16 cellular contexts compared by ENCODE assay signal in the genomic region with DNA sequence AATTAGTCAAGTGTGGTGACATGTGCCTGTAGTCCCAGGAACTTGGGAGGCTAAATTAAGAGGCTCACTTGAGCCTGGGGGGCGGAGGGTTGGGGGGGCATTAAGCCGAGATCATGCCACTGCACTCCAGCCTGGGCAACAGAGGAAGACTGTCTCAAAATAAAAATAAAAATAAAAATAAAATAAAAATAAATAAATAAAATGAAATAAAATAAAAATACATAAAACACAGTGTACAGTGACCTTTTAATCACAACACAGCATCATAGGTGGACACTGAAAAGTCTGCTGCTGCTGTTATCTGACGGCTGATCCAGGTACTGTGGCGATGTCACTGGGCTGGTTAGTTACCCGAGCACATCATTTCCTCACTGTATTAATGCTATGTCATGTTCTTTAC. TPM values are rescaled to one million over a fixed set of nuclear protein-coding genes. Genes with fewer than 3 reads are reported as not detected.
DNase-seq lines count a peak whose midpoint lies in the region; ATAC-seq, FAIRE-seq and TF ChIP-seq lines count a peak whose summit lies in the region.
"Had no signal": no experiment of that assay in that cellular context is flagged by ENCODE, and none has a peak within 500 bp of the region (broad histone marks: within the 10 kb centered on the region; RNA-seq: fewer than 3 reads in every experiment).

No MANE protein-coding gene starts in this region.

- H3K14ac ChIP-seq in trophoblast cell (ENCODE audit: low read length): no peak overlapping the region

- H2AK5ac ChIP-seq in trophoblast cell (ENCODE audit: low read length): no peak overlapping the region

- no peak overlapping the region for H2BK5ac ChIP-seq in trophoblast cell (ENCODE audit: low read depth, low read length, poor library complexity)

- H3K4ac ChIP-seq in trophoblast cell (ENCODE audit: low read depth, low read length): peak overlapping the region; percentile 58

- CTCF ChIA-PET in K562 (lab: Yijun Ruan, JAX; ENCODE audit: low intra/inter-chr PET ratio): no interaction called here

- no peak overlapping the region for H4K8ac ChIP-seq in trophoblast cell (ENCODE audit: low read depth, low read length)

- no peaks in the 10 kb centered on the region for H3K4me1 ChIP-seq in DND-41 (ENCODE audit: insufficient read depth, low read length)
- no peaks in the 10 kb centered on the region; a peak in 2 of 5 replicates for H3K4me1 ChIP-seq in K562 (replicated peaks in 1 of 2; ENCODE audit: control insufficient read depth in 2 of 2, insufficient read depth in 2 of 2, low read length in 2 of 2)
- H3K4me1 ChIP-seq in trophoblast cell (ENCODE audit: control insufficient read depth in 1 of 2, insufficient read depth in 2 of 2, low read length in 2 of 2): no peaks in the 10 kb centered on the region
- H3K4me1 ChIP-seq: Caco-2 had no signal

- H3K36me3 ChIP-seq in DND-41 (ENCODE audit: insufficient read depth, low read length): peaks cover 43% of the 10 kb centered on the region
- peaks cover 55% of the 10 kb centered on the region for H3K36me3 ChIP-seq in K562 (ENCODE audit: control insufficient read depth, insufficient read depth, low read length)
- peaks cover 12 to 20% of the 10 kb centered on the region in 2 experiments for H3K36me3 ChIP-seq in trophoblast cell (ENCODE audit: control insufficient read depth in 1 of 2, insufficient read depth in 2 of 2, low read length in 2 of 2)

- H3K9me3 ChIP-seq in DND-41 (ENCODE audit: insufficient read depth, low read length, severe bottlenecking) (no peaks in the 10 kb centered on the region), K562 (replicated peaks; ENCODE audit: control insufficient read depth, insufficient read depth, low read depth, low read length) (no peaks in the 10 kb centered on the region; the same call in 1 of the 2 replicates), trophoblast cell (ENCODE audit: insufficient read depth, low read depth, low read length) (no peaks in the 10 kb centered on the region)
- H3K9me3 ChIP-seq: Caco-2, HAP-1 had no signal

- H2BK120ac ChIP-seq in trophoblast cell (ENCODE audit: insufficient read depth, low read length, poor library complexity): no peak overlapping the region

- no peak overlapping the region for H4K12ac ChIP-seq in trophoblast cell (ENCODE audit: low read depth, low read length)

- 90% methylated on average over 5 of the region's 5 CpGs for WGBS in K562 (ENCODE audit: insufficient coverage, low coverage, missing lambda C conversion rate)
- WGBS in trophoblast cell (ENCODE audit: extremely low coverage, insufficient coverage, insufficient read length): no CpG with 5 or more reads among the region's 5 CpGs

- H3K9me1 ChIP-seq in K562 (ENCODE audit: control insufficient read depth, insufficient read depth, low read length): no peaks in the 10 kb centered on the region

- no peak overlapping the region for H3K18ac ChIP-seq in trophoblast cell (ENCODE audit: low read length)

- H3K4me3 ChIP-seq in DND-41 (ENCODE audit: low read depth in 1 of 2, low read length in 2 of 2) (no peak overlapping the region), K562 (no peak overlapping the region), trophoblast cell (ENCODE audit: low read depth, low read length) (no peak overlapping the region)
- H3K4me3 ChIP-seq: HAP-1 had no signal

- TF ChIP-seq RAD21 in K562 (CRISPR knock-in tag; conservative IDR thresholded peaks at IDR 0.05 in 1 of 2, IDR thresholded peaks at IDR 0.05 in 1 of 2): no peak

- no peaks in the 10 kb centered on the region for H3K79me1 ChIP-seq in trophoblast cell (ENCODE audit: low read length)

- no peak for TF ChIP-seq POLR2A in K562 (conservative IDR thresholded peaks at IDR 0.05)

- FAIRE-seq in K562 (lab: Jason Lieb, UNC): no peak
- FAIRE-seq: G401.6, H54 had no signal

- no TSS peak for BruUV-seq in K562 (replicated peaks; lab: Mats Ljungman, UMichigan)

- H3K27ac ChIP-seq in DND-41 (ENCODE audit: low read length) (no peak overlapping the region), K562 (ENCODE audit: extremely low read depth, low read depth, low read length) (no peak overlapping the region), trophoblast cell (ENCODE audit: low read depth, low read length) (no peak overlapping the region)

- no peak overlapping the region for H4K91ac ChIP-seq in trophoblast cell (ENCODE audit: low read depth, low read length)

- H2AFZ ChIP-seq in DND-41 (ENCODE audit: low read depth, low read length) (no peak overlapping the region), K562 (ENCODE audit: low read depth, low read length) (no peak overlapping the region), trophoblast cell (ENCODE audit: insufficient read depth, low read length, poor library complexity) (no peak overlapping the region)

- intact Hi-C loops in K562 (cut with micrococcal nuclease): no loop called here
- intact Hi-C loops in left cardiac atrium (cut with DNase I): no loop called here

- H4K20me1 ChIP-seq in DND-41 (ENCODE audit: insufficient read depth, low read length): peaks cover 55% of the 10 kb centered on the region
- peaks cover 18% of the 10 kb centered on the region; the same call in 1 of the 2 replicates for H4K20me1 ChIP-seq in K562 (replicated peaks; ENCODE audit: control insufficient read depth, insufficient read depth, low read length)

- no peak overlapping the region for H3K23ac ChIP-seq in trophoblast cell (ENCODE audit: low read length)

- ATAC-seq in DND-41 (ENCODE audit: insufficient read depth, low read depth) (0 out of 3 replicates have a peak, but pooled peaks have one; percentile 17), K562 (no peak), GM18907 (IDR thresholded peaks at IDR 0.05; ENCODE audit: unreplicated experiment) (no peak), HG03571 (IDR thresholded peaks at IDR 0.05; ENCODE audit: unreplicated experiment) (no peak), left cardiac atrium (no peak)
- ATAC-seq: CD8-positive, alpha-beta T cell had no signal

- POLR2A ChIA-PET in K562 (lab: Yijun Ruan, JAX): interaction anchor here (0.7 kb wide), 1 partner anchor 12 kb away, joined by 3 read pairs; no protein-coding TSS in a partner anchor

- H3K27me3 ChIP-seq in DND-41 (ENCODE audit: insufficient read depth, low read length, poor library complexity) (no peaks in the 10 kb centered on the region), K562 (ENCODE audit: control insufficient read depth in 2 of 2, insufficient read depth in 2 of 2, low read length in 2 of 2) (no peaks in the 10 kb centered on the region), trophoblast cell (ENCODE audit: insufficient read depth, low read length) (no peaks in the 10 kb centered on the region)

- no peak for TF ChIP-seq EP300 in K562 (IDR thresholded peaks at IDR 0.05; ENCODE audit: low read length)

- in situ Hi-C loops in K562 (cut with MboI): no loop called here

- TF ChIP-seq CTCF in DND-41 (IDR thresholded peaks at IDR 0.05; ENCODE audit: borderline replicate concordance, extremely low read depth, low read length, poor library complexity, severe bottlenecking): no peak
- TF ChIP-seq CTCF in K562 (IDR thresholded peaks at IDR 0.05 in 2 of 3, conservative IDR thresholded peaks at IDR 0.05 in 1 of 3; ENCODE audit: insufficient read depth in 2 of 3, low read depth in 1 of 3, low read length in 3 of 3): no peak

- H3K4me2 ChIP-seq in DND-41 (ENCODE audit: insufficient read depth, low read length): no peak overlapping the region
- no peak overlapping the region for H3K4me2 ChIP-seq in K562 (ENCODE audit: insufficient read depth, low read length)
- H3K4me2 ChIP-seq in trophoblast cell (ENCODE audit: low read length): no peak overlapping the region

- DNase-seq in DND-41 (no peak), K562 (ENCODE audit: extremely low read depth in 1 of 4, low spot score in 3 of 4) (no peak), trophoblast cell (no peak), left cardiac atrium (no peak)
- DNase-seq: C1 segment of cervical spinal cord; Caco-2; CD8-positive, alpha-beta T cell; DMS153; DMS79 treated with DMSO at 0.1 percent for 48 hours; GOT3; HFFc6 had no signal

- H3K9ac ChIP-seq in DND-41 (ENCODE audit: low read depth, low read length) (no peak overlapping the region), K562 (ENCODE audit: insufficient read depth in 1 of 2, low read depth in 2 of 2, low read length in 2 of 2) (no peak overlapping the region), trophoblast cell (ENCODE audit: low read length) (no peak overlapping the region)

- H3K79me2 ChIP-seq in DND-41 (ENCODE audit: insufficient read depth, low read length) (peaks cover 96% of the 10 kb centered on the region), K562 (ENCODE audit: control insufficient read depth, insufficient read depth, low read length) (peaks cover 90% of the 10 kb centered on the region), trophoblast cell (ENCODE audit: control insufficient read depth, insufficient read depth, low read length, poor library complexity) (peaks cover 6% of the 10 kb centered on the region)

- no peak overlapping the region for H2BK12ac ChIP-seq in trophoblast cell (ENCODE audit: low read length)

TF ChIP-seq in K562, 482 proteins besides CTCF, POLR2A, EP300 and RAD21 (continues in another document):
- TF ChIP-seq ZNF316 (IDR thresholded peaks at IDR 0.05): 0 out of 2 replicates have a peak, but pooled peaks have one; percentile 15

RNA-seq across cellular contexts. Expression of gene LARP4B, which starts 27.1 kb away (rescaled TPM):
- 210 and 214 TPM in 2 replicates for total RNA-seq in K562 (2011; cell fraction: chromatin; rRNA removed; ENCODE audit: low replicate concordance)
- 107 and 116 TPM in 2 replicates for total RNA-seq in K562 (2011; cell fraction: nucleolus; rRNA removed)
- 149 and 184 TPM in 2 replicates for total RNA-seq in K562 (2011; cell fraction: nucleoplasm; rRNA removed)
- total RNA-seq in K562 (2014; rRNA removed) (48.4 and 61.7 TPM in 2 replicates), K562 (2014; rRNA removed; fragmentation: Illumina TruSeq; extraction: Trizol) (28.3 and 28.6 TPM in 2 replicates), K562 (2015; rRNA removed; fragmentation: Illumina TruSeq; extraction: Trizol) (37.3 and 39.0 TPM in 2 replicates), K562 (2021) (128 and 130 TPM in 2 replicates), left cardiac atrium (10 to 100 TPM; 45.3 to 53.9 TPM)
- polyA plus RNA-seq in K562 (2011; rRNA removed) (63.1 and 64.1 TPM in 2 replicates), K562 (2014; fragmentation: Illumina TruSeq; extraction: Trizol) (38.5 and 44.0 TPM in 2 replicates), K562 (2014; fragmentation: Nextera tagmentation; extraction: Ambion mirVana) (10 to 100 TPM; 11.8 to 21.0 TPM), K562 (2014; rRNA removed) (42.6 and 46.6 TPM in 2 replicates)
- 38.4 and 38.9 TPM in 2 replicates for polyA plus RNA-seq in K562 (2011; cell fraction: cytosol; rRNA removed)
- 106 and 107 TPM in 2 replicates for polyA plus RNA-seq in K562 (2011; cell fraction: nucleus; rRNA removed)
- polyA plus RNA-seq in K562 (2012): 21.5 and 41.5 TPM in 2 replicates
- polyA minus RNA-seq in K562 (2011; rRNA and poly(A)+ RNA removed): 95.3 and 108 TPM in 2 replicates
- polyA minus RNA-seq in K562 (2011; cell fraction: cytosol; rRNA and poly(A)+ RNA removed): 55.8 and 69.2 TPM in 2 replicates
- 70.0 and 104 TPM in 2 replicates for polyA minus RNA-seq in K562 (2011; cell fraction: nucleus; rRNA and poly(A)+ RNA removed)
- polyA plus RNA-seq in trophoblast cell (2013): 36.4 and 38.8 TPM in 2 replicates
